ENCODE assay signal across 8 cellular contexts in genomic region chr14:70255071-70256057, GRCh38.
DNase-seq lines count a peak whose midpoint lies in the region; ATAC-seq and TF ChIP-seq lines count a peak whose summit lies in the region.
"Not testable (repeated sequence)": the region's sequence is repeated elsewhere in the genome, so short reads cannot be mapped to it uniquely, and the experiment has no call there.

No MANE protein-coding gene starts in this region.

- peak overlapping the region; percentile 52 for H3K4me2 ChIP-seq in neural progenitor cell

- H3K4me3 Mint-ChIP-seq in IgD-negative memory B cell = peak overlapping the region; percentile 50 to 92 (median 84)
- H3K4me3 Mint-ChIP-seq in neural progenitor cell = peak overlapping the region; percentile 79

- peak; percentile 35 for DNase-seq in DMS114 treated with DMSO at 0.1 percent for 48 hours (lab: John Stamatoyannopoulos, UW; ENCODE audit: unreplicated experiment)
- DNase-seq in NCI-H526 (lab: John Stamatoyannopoulos, UW) = peak; percentile 41 to 57
- DNase-seq in activated CD4-positive, alpha-beta T cell treated with anti-CD3 and anti-CD28 coated beads for 48 hours = peak; percentile 31
- peak; percentile 52 to 68 (median 56) for DNase-seq in body of pancreas
- not testable (repeated sequence) for DNase-seq in iPS DF 6.9 (ENCODE audit: low read depth, low spot score); suprapubic skin (ENCODE audit: low spot score in 2 of 2)
- peak; percentile 65 for DNase-seq in neural progenitor cell (ENCODE audit: low spot score)

- H2AFZ ChIP-seq in neural progenitor cell (replicated peaks) = peak overlapping the region; percentile 89

- not testable (repeated sequence) for H3K4me1 ChIP-seq in body of pancreas; iPS DF 6.9 (ENCODE audit: control insufficient read depth, insufficient read depth, low read length); neural progenitor cell; suprapubic skin

- TF ChIP-seq POLR2A in body of pancreas (IDR thresholded peaks at IDR 0.05) = peak; percentile 36 to 87 (median 72)
- not testable (repeated sequence) for TF ChIP-seq POLR2A in suprapubic skin (IDR thresholded peaks at IDR 0.05)

- H4K20me1 ChIP-seq in neural progenitor cell (ENCODE audit: low read depth) = not testable (repeated sequence)

- H3F3A ChIP-seq in neural progenitor cell (ENCODE audit: low read depth) = peaks cover 32% of the 10 kb centered on the region

- TF ChIP-seq EP300 in suprapubic skin (IDR thresholded peaks at IDR 0.05) = not testable (repeated sequence)

- H3K9ac ChIP-seq in neural progenitor cell = not testable (repeated sequence)

- peaks cover 24% of the 10 kb centered on the region for H3K27me3 Mint-ChIP-seq in IgD-negative memory B cell
- not testable (repeated sequence) for H3K27me3 Mint-ChIP-seq in neural progenitor cell (ENCODE audit: insufficient read depth, low read depth)

- not testable (repeated sequence) for TF ChIP-seq CTCF in body of pancreas (IDR thresholded peaks at IDR 0.05); neural progenitor cell (IDR thresholded peaks at IDR 0.05); suprapubic skin (IDR thresholded peaks at IDR 0.05)

- H3K9me3 ChIP-seq in body of pancreas; iPS DF 6.9 (ENCODE audit: control insufficient read depth, insufficient read depth, low read length); neural progenitor cell (ENCODE audit: low read depth); suprapubic skin: not testable (repeated sequence)

- intact Hi-C loops in body of pancreas (cut with DNase I) = not testable (repeated sequence)

- H3K79me2 ChIP-seq in neural progenitor cell (ENCODE audit: low read depth) = not testable (repeated sequence)

- peak overlapping the region; percentile 54 to 78 (median 68) for H3K27ac ChIP-seq in body of pancreas
- not testable (repeated sequence) for H3K27ac ChIP-seq in iPS DF 6.9 (ENCODE audit: low read length); neural progenitor cell; suprapubic skin

- H3K36me3 ChIP-seq in body of pancreas (replicated peaks in 1 of 2; ENCODE audit: insufficient read depth in 1 of 2, low read depth in 2 of 2); iPS DF 6.9 (ENCODE audit: control insufficient read depth, insufficient read depth, low read length); neural progenitor cell; suprapubic skin: not testable (repeated sequence)

- peak overlapping the region in 2 of 3 donors; percentile 65 to 87 for H3K27ac Mint-ChIP-seq in IgD-negative memory B cell
- not testable (repeated sequence) for H3K27ac Mint-ChIP-seq in neural progenitor cell

- peaks cover 0 to 12% (median 4%) of the 10 kb centered on the region in 3 donors for H3K4me1 Mint-ChIP-seq in IgD-negative memory B cell
- H3K4me1 Mint-ChIP-seq in neural progenitor cell = not testable (repeated sequence)

- WGBS in body of pancreas, 2 donors = 57 to 90% methylated on average over 17 to 27 of the region's 36 CpGs
- no CpG with 5 or more reads among the region's 36 CpGs for WGBS in iPS DF 6.9 (ENCODE audit: insufficient coverage, insufficient read length)
- 51% methylated on average over 26 of the region's 36 CpGs for WGBS in suprapubic skin

- peaks cover 0 to 10% (median 8%) of the 10 kb centered on the region in 3 donors for H3K9me3 Mint-ChIP-seq in IgD-negative memory B cell
- H3K9me3 Mint-ChIP-seq in neural progenitor cell = not testable (repeated sequence)

- ATAC-seq in body of pancreas = peak; percentile 58

- H3K27me3 ChIP-seq in body of pancreas; iPS DF 6.9 (ENCODE audit: control insufficient read depth, insufficient read depth, low read length); neural progenitor cell: not testable (repeated sequence)
- peaks cover 18% of the 10 kb centered on the region for H3K27me3 ChIP-seq in suprapubic skin

- not testable (repeated sequence) for H3K4me3 ChIP-seq in body of pancreas
- H3K4me3 ChIP-seq in iPS DF 6.9 (ENCODE audit: low read length) = peak overlapping the region; percentile 11; the same call in 1 of the 2 replicates
- H3K4me3 ChIP-seq in neural progenitor cell = peak overlapping the region; percentile 26
- H3K4me3 ChIP-seq in suprapubic skin = peak overlapping the region; percentile 56

- H3K36me3 Mint-ChIP-seq in IgD-negative memory B cell, neural progenitor cell: not testable (repeated sequence)
